ENCODE assay signal across 4 cellular contexts in the genomic region with DNA sequence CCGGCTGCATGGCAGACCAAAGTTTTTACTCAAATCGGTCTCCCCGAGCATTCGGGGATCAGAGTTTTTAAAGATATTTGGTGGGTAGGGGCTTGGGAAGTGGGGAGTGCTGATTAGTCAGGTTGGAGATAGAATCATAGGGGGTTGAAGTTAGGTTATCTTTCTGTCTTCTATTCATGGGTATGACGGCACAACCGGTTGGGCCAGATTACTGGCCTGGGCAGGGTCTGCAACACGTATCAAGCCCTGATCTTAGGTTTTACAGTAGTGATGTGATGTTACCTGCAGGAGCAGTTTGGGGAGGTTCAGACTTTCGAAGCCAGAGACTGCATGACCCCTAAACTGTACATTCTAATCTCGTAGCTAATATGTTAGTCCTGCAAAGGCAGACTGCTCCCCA. TPM values are rescaled to one million over a fixed set of nuclear protein-coding genes. Genes with fewer than 3 reads are reported as not detected.
"Had no signal": no experiment of that assay in that cellular context is flagged by ENCODE, and none has a peak within 500 bp of the region (broad histone marks: within the 10 kb centered on the region; RNA-seq: fewer than 3 reads in every experiment).

No MANE protein-coding gene starts in this region.

RNA-seq across cellular contexts. Expression of gene POTEM, which starts 30.4 kb away (rescaled TPM):
- total RNA-seq: LHCN-M2, M059J, MCF 10A, NCI-H460 had no signal
